ENCODE assay signal across 29 cellular contexts in the genomic region with DNA sequence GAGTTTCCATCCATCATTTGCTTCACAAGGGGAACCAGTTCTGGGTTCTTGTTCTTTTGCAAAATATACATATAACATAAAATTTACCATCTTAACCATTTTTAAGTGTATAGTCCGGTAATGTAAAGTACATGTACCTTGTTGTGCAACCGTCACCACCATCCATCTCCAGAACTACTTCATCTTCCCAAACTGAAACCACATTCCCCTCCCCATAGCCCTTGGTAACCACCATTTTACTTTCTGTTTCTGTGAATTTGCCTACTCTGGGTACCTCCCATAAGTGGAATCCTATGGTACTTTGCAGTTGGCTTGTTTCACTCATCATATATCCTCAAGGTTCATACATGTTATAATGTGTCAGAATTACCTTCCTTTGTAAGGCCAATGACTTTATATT.
"Had no signal": no experiment of that assay in that cellular context is flagged by ENCODE, and none has a peak within 500 bp of the region (broad histone marks: within the 10 kb centered on the region; RNA-seq: fewer than 3 reads in every experiment).

No MANE protein-coding gene starts in this region.

- H3K36me3 Mint-ChIP-seq: activated naive CD8-positive, alpha-beta T cell treated with anti-CD3 and anti-CD28 coated beads for 36 hours; mesothelial cell of epicardium; naive thymus-derived CD8-positive, alpha-beta T cell; neural progenitor cell; stimulated activated naive B cell treated with anti-CD40 and anti-IgM and Interleukin-4, amounts not matched to agents 10 μg/mL and 1 μg/mL and 100 μg/mL, for 72 hours; WTC11 had no signal

- H3K9me3 Mint-ChIP-seq: activated naive CD8-positive, alpha-beta T cell treated with anti-CD3 and anti-CD28 coated beads for 36 hours; activated T-cell treated with anti-CD3 and anti-CD28 coated beads, Interleukin-2, amount 50 U/mL, for 24 hours; activated T-helper 17 cell treated with anti-CD3 and anti-CD28 coated beads, Interleukin-2, amount 50 U/mL, for 72 hours; central memory CD8-positive, alpha-beta T cell; effector memory CD8-positive, alpha-beta T cell; mesothelial cell of epicardium; naive thymus-derived CD8-positive, alpha-beta T cell; WTC11 had no signal

- H3K27me3 ChIP-seq: colonic mucosa, dorsolateral prefrontal cortex, hepatocyte, left lung, neural progenitor cell, sigmoid colon, transverse colon, uterus had no signal

- ATAC-seq: activated T-helper 17 cell treated with anti-CD3 and anti-CD28 coated beads, Interleukin-2, amount 50 U/mL, for 72 hours; effector memory CD8-positive, alpha-beta T cell; esophagus mucosa; naive thymus-derived CD8-positive, alpha-beta T cell; stimulated activated naive B cell treated with anti-CD40 and anti-IgM and Interleukin-4, amounts not matched to agents 10 μg/mL and 1 μg/mL and 100 μg/mL, for 72 hours; WTC11 had no signal

- H3K4me3 Mint-ChIP-seq: activated naive CD8-positive, alpha-beta T cell treated with anti-CD3 and anti-CD28 coated beads for 36 hours; activated T-cell treated with anti-CD3 and anti-CD28 coated beads, Interleukin-2, amount 50 U/mL, for 24 hours; activated T-helper 17 cell treated with anti-CD3 and anti-CD28 coated beads, Interleukin-2, amount 50 U/mL, for 72 hours; central memory CD8-positive, alpha-beta T cell; effector memory CD8-positive, alpha-beta T cell; mesothelial cell of epicardium; naive thymus-derived CD8-positive, alpha-beta T cell; neural progenitor cell; stimulated activated naive B cell treated with anti-CD40 and anti-IgM and Interleukin-4, amounts not matched to agents 10 μg/mL and 1 μg/mL and 100 μg/mL, for 72 hours; WTC11 had no signal

- H3K4me2 ChIP-seq: hepatocyte, neural progenitor cell, smooth muscle cell had no signal

- H3K4me3 ChIP-seq: colonic mucosa, dorsolateral prefrontal cortex, hepatocyte, left lung, neural progenitor cell, sigmoid colon, smooth muscle cell, transverse colon, uterus had no signal

- H3K27ac ChIP-seq: colonic mucosa, dorsolateral prefrontal cortex, hepatocyte, left lung, neural progenitor cell, sigmoid colon, transverse colon, uterus had no signal

- H3K36me3 ChIP-seq: colonic mucosa, left lung, neural progenitor cell, sigmoid colon, transverse colon, uterus had no signal

- H3K4me1 Mint-ChIP-seq: activated naive CD8-positive, alpha-beta T cell treated with anti-CD3 and anti-CD28 coated beads for 36 hours; WTC11 had no signal

- H3K79me2 ChIP-seq: hepatocyte had no signal

- H3K9ac ChIP-seq: neural progenitor cell had no signal

- DNase-seq: activated CD8-positive, alpha-beta memory T cell treated with anti-CD3 and anti-CD28 coated beads for 24 hours; activated CD8-positive, alpha-beta memory T cell treated with anti-CD3 and anti-CD28 coated beads, Interleukin-2, amount 50 U/mL, for 4 hours; activated naive CD8-positive, alpha-beta T cell treated with anti-CD3 and anti-CD28 coated beads for 36 hours; activated T-cell treated with anti-CD3 and anti-CD28 coated beads, Interleukin-2, amount 50 U/mL, for 24 hours; colonic mucosa; dorsolateral prefrontal cortex; effector memory CD8-positive, alpha-beta T cell; glutamatergic neuron; kidney glomerular epithelial cell; left lung; naive thymus-derived CD8-positive, alpha-beta T cell; posterior cingulate gyrus; sigmoid colon; stimulated activated CD4-positive, alpha-beta T cell treated with anti-CD3 and anti-CD28 coated beads, Interleukin-2, amount 100 ng/mL, for 48 hours; stimulated activated CD8-positive, alpha-beta memory T cell treated with anti-CD3 and anti-CD28 coated beads, Interleukin-4, amount 100 ng/mL, for 48 hours; stimulated activated naive B cell treated with anti-CD40 and anti-IgM and Interleukin-4, amounts not matched to agents 10 μg/mL and 1 μg/mL and 100 μg/mL, for 72 hours; transverse colon; uterus had no signal

- H3K27ac Mint-ChIP-seq: activated naive CD8-positive, alpha-beta T cell treated with anti-CD3 and anti-CD28 coated beads for 36 hours; activated T-cell treated with anti-CD3 and anti-CD28 coated beads, Interleukin-2, amount 50 U/mL, for 24 hours; activated T-helper 17 cell treated with anti-CD3 and anti-CD28 coated beads, Interleukin-2, amount 50 U/mL, for 72 hours; effector memory CD8-positive, alpha-beta T cell; mesothelial cell of epicardium; naive thymus-derived CD8-positive, alpha-beta T cell; neural progenitor cell; stimulated activated naive B cell treated with anti-CD40 and anti-IgM and Interleukin-4, amounts not matched to agents 10 μg/mL and 1 μg/mL and 100 μg/mL, for 72 hours; WTC11 had no signal

- FAIRE-seq: astrocyte, endothelial cell of umbilical vein, frontal cortex had no signal

- H3K9me3 ChIP-seq: colonic mucosa, left lung, sigmoid colon, transverse colon, uterus had no signal

- H2AFZ ChIP-seq: hepatocyte, neural progenitor cell had no signal

- H3K4me1 ChIP-seq: colonic mucosa, neural progenitor cell, sigmoid colon, uterus had no signal
